In genomic region chr14:61090432-61091216, GRCh38 we compare ENCODE assay signal across 10 cellular contexts.
DNase-seq lines count a peak whose midpoint lies in the region; ATAC-seq and TF ChIP-seq lines count a peak whose summit lies in the region.
"Had no signal": no experiment of that assay in that cellular context is flagged by ENCODE, and none has a peak within 500 bp of the region (broad histone marks: within the 10 kb centered on the region; RNA-seq: fewer than 3 reads in every experiment).

No MANE protein-coding gene starts in this region.

- TF ChIP-seq CTCF in glutamatergic neuron (IDR thresholded peaks at IDR 0.05; ENCODE audit: partially characterized antibody, unreplicated experiment), result no peak

- peaks cover 2% of the 10 kb centered on the region for H3K36me3 Mint-ChIP-seq in glutamatergic neuron (ENCODE audit: unreplicated experiment)

- H3K4me1 Mint-ChIP-seq in glutamatergic neuron (ENCODE audit: low read depth, unreplicated experiment), result peaks cover 5% of the 10 kb centered on the region

- no peaks in the 10 kb centered on the region for H3K9me3 Mint-ChIP-seq in glutamatergic neuron (ENCODE audit: unreplicated experiment)

- H3K4me3 Mint-ChIP-seq in glutamatergic neuron (ENCODE audit: unreplicated experiment), result no peak overlapping the region

- ATAC-seq in GM18520 (IDR thresholded peaks at IDR 0.05; ENCODE audit: unreplicated experiment), result peak; percentile 96
- peak; percentile 49 for ATAC-seq in GM21423 (IDR thresholded peaks at IDR 0.05; ENCODE audit: unreplicated experiment)
- peak; percentile 80 for ATAC-seq in HG03439 (IDR thresholded peaks at IDR 0.05; ENCODE audit: unreplicated experiment)
- ATAC-seq in esophagus mucosa, result no peak

- peak overlapping the region; percentile 5 for H3K27ac Mint-ChIP-seq in glutamatergic neuron (ENCODE audit: unreplicated experiment)

- peaks cover 2% of the 10 kb centered on the region for H3K27me3 Mint-ChIP-seq in glutamatergic neuron (ENCODE audit: unreplicated experiment)

- no peak for DNase-seq in glutamatergic neuron
- no peak for DNase-seq in stimulated activated naive CD4-positive, alpha-beta T cell (lab: John Stamatoyannopoulos, UW)
- DNase-seq in substantia nigra (lab: John Stamatoyannopoulos, UW), result no peak
- DNase-seq in H4 (ENCODE audit: low spot score), result no peak
- DNase-seq: amniotic stem cell, NCI-H1436 treated with DMSO at 0.1 percent for 48 hours had no signal

- no peak overlapping the region for H3K27ac ChIP-seq in substantia nigra (ENCODE audit: low read depth, low read length, poor library complexity, severe bottlenecking)
